1 cellular context compared by ENCODE assay signal in genomic region chr1:233897325-233898162, GRCh38.
TF ChIP-seq lines count a peak whose summit lies in the region.

No MANE protein-coding gene starts in this region.

TF ChIP-seq in GM23338, 12 proteins besides CTCF, POLR2A, EP300 and RAD21 (continued from another document):
- no peak for TF ChIP-seq REST (IDR thresholded peaks at IDR 0.05; ENCODE audit: unreplicated experiment)
- no peak for TF ChIP-seq ZNF114 (CRISPR knock-in tag; IDR thresholded peaks at IDR 0.05)
